In the genomic region with DNA sequence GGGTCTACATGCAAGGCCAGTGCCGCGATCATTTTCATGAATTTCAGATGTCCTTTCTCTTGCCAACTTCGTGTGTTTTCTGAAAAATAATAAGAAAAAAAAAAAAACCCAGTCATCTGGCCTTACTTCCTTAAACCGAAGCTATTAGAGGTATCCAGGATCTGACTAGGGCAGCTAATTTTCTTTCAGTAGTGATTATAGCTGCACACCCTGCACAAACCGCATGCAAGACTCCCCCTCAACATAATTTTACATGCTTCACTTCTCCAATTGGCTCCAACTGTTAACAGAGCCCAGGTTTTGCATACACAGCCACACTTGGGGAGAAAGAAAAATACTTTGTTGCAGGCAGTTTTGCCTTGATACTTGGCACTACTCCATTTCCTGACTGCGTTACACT, we compare ENCODE assay signal across 11 cellular contexts. TPM values are rescaled to one million over a fixed set of nuclear protein-coding genes. Genes with fewer than 3 reads are reported as not detected.
DNase-seq lines count a peak whose midpoint lies in the region; ATAC-seq, FAIRE-seq and TF ChIP-seq lines count a peak whose summit lies in the region.
"Had no signal": no experiment of that assay in that cellular context is flagged by ENCODE, and none has a peak within 500 bp of the region (broad histone marks: within the 10 kb centered on the region; RNA-seq: fewer than 3 reads in every experiment).

No MANE protein-coding gene starts in this region.

- H3K4me1 ChIP-seq in colonic mucosa, result no peaks in the 10 kb centered on the region
- no peaks in the 10 kb centered on the region; a peak in 1 of 4 replicates for H3K4me1 ChIP-seq in SK-N-SH (ENCODE audit: control insufficient read depth in 1 of 2, insufficient read depth in 2 of 2, low read depth in 1 of 2, low read length in 1 of 2)
- H3K4me1 ChIP-seq: stomach had no signal

- H3K79me2 ChIP-seq in SK-N-SH (ENCODE audit: insufficient read depth), result no peaks in the 10 kb centered on the region

- H3K9me2 ChIP-seq in SK-N-SH, result no peaks in the 10 kb centered on the region

- H3K9me3 ChIP-seq in colonic mucosa (no peaks in the 10 kb centered on the region), SK-N-SH (no peaks in the 10 kb centered on the region)
- H3K9me3 ChIP-seq: stomach had no signal

- H2AFZ ChIP-seq in SK-N-SH (ENCODE audit: low read depth), result no peak overlapping the region

- H3K36me3 ChIP-seq in colonic mucosa, result no peaks in the 10 kb centered on the region
- H3K36me3 ChIP-seq in SK-N-SH (replicated peaks in 1 of 2; ENCODE audit: control insufficient read depth in 1 of 2, insufficient read depth in 2 of 2, low read length in 1 of 2), result no peaks in the 10 kb centered on the region
- H3K36me3 ChIP-seq: stomach had no signal

- 11% methylated on average over 6 of the region's 6 CpGs for WGBS in SK-N-SH (ENCODE audit: low lambda C conversion rate)

- TF ChIP-seq RAD21 in SK-N-SH (IDR thresholded peaks at IDR 0.05; ENCODE audit: low read length), result no peak

- no peak for TF ChIP-seq EP300 in SK-N-SH (IDR thresholded peaks at IDR 0.05; ENCODE audit: borderline replicate concordance in 1 of 2, low read depth in 1 of 2, low read length in 1 of 2)

- H3K4me3 ChIP-seq in colonic mucosa (no peak overlapping the region), SK-N-SH (ENCODE audit: low read depth in 2 of 2, low read length in 1 of 2) (0 out of 4 replicates have a peak overlapping the region, but pooled peaks of 1 of the 2 experiments have one; percentile 2)
- H3K4me3 ChIP-seq: stomach had no signal

- no peaks in the 10 kb centered on the region for H4K20me1 ChIP-seq in SK-N-SH (ENCODE audit: insufficient read depth)

- no peak overlapping the region for H3K4me2 ChIP-seq in SK-N-SH

- FAIRE-seq in GM12892 (lab: Jason Lieb, UNC), result peak; percentile 95

- TF ChIP-seq POLR2A in GM12892 (IDR thresholded peaks at IDR 0.05; ENCODE audit: low read depth, low read length), result no peak

- H3F3A ChIP-seq in SK-N-SH (replicated peaks; ENCODE audit: insufficient read depth), result peaks cover 4% of the 10 kb centered on the region

- POLR2A ChIA-PET in SK-N-SH (lab: Yijun Ruan, JAX), result no interaction called here

- in situ Hi-C loops in GM13977 (cut with MboI; ENCODE audit: low pct_unique_long_range_greater_than_20kb, low sequenced_read_pairs, unreplicated experiment), result no loop called here

- peak; percentile 59 for ATAC-seq in GM21529 (IDR thresholded peaks at IDR 0.05; ENCODE audit: unreplicated experiment)
- peak; percentile 55 for ATAC-seq in HG03520 (IDR thresholded peaks at IDR 0.05; ENCODE audit: unreplicated experiment)
- peak; percentile 36 for ATAC-seq in esophagus mucosa

- H3K27ac ChIP-seq in colonic mucosa (no peak overlapping the region), SK-N-SH (ENCODE audit: low read depth in 2 of 2, low read length in 1 of 2) (no peak overlapping the region)
- H3K27ac ChIP-seq: stomach had no signal

- H3K9ac ChIP-seq in colonic mucosa (ENCODE audit: low read depth in 2 of 2, low read length in 2 of 2) (no peak overlapping the region), SK-N-SH (no peak overlapping the region)

- intact Hi-C loops in colonic mucosa (cut with DNase I), result no loop called here

- CTCF ChIA-PET in SK-N-SH (lab: Yijun Ruan, JAX), result interaction anchor here (1.4 kb wide), 1 partner anchor 17 kb away, joined by 3 read pairs; no protein-coding TSS in a partner anchor

- no peak for DNase-seq in GM12892 (ENCODE audit: insufficient read length)
- no peak for DNase-seq in GM13977 (ENCODE audit: low spot score)
- no peak for DNase-seq in colonic mucosa
- no peak for DNase-seq in SK-N-SH
- no peak for DNase-seq in NCI-H1092 treated with DMSO at 0.1 percent for 48 hours (lab: John Stamatoyannopoulos, UW)
- DNase-seq: activated CD4-positive, alpha-beta T cell treated with anti-CD3 and anti-CD28 coated beads for 1 hour; stomach had no signal

- H3K27me3 ChIP-seq in colonic mucosa, result no peaks in the 10 kb centered on the region
- H3K27me3 ChIP-seq in SK-N-SH (ENCODE audit: insufficient read depth), result no peaks in the 10 kb centered on the region
- H3K27me3 ChIP-seq: stomach had no signal

- TF ChIP-seq CTCF in GM13977 (IDR thresholded peaks at IDR 0.05; ENCODE audit: extremely low read depth, insufficient read depth, missing control alignments) (no peak), colonic mucosa (IDR thresholded peaks at IDR 0.05) (no peak), SK-N-SH (IDR thresholded peaks at IDR 0.05) (no peak)

TF ChIP-seq in SK-N-SH, 30 proteins besides CTCF, POLR2A, EP300 and RAD21:
- TF ChIP-seq TEAD4 (IDR thresholded peaks at IDR 0.05; ENCODE audit: borderline replicate concordance, insufficient read depth), result no peak
- TF ChIP-seq YY1 (IDR thresholded peaks at IDR 0.05; ENCODE audit: low read depth), result no peak
- TF ChIP-seq FOXM1 (IDR thresholded peaks at IDR 0.05; ENCODE audit: low read depth), result no peak
- no peak for TF ChIP-seq NRF1 (IDR thresholded peaks at IDR 0.05; ENCODE audit: low read depth, low read length)
- no peak for TF ChIP-seq FOSL2 (IDR thresholded peaks at IDR 0.05; ENCODE audit: borderline replicate concordance, low read depth)
- TF ChIP-seq RXRA (IDR thresholded peaks at IDR 0.05; ENCODE audit: borderline replicate concordance, low read depth), result no peak
- TF ChIP-seq NFIC (IDR thresholded peaks at IDR 0.05; ENCODE audit: borderline replicate concordance), result no peak

RNA-seq across cellular contexts. Expression of a gene that starts 11.8 kb away (rescaled TPM):
- polyA plus RNA-seq in GM12892 (2012; ENCODE audit: missing spikeins), result 0.89 TPM
- total RNA-seq in esophagus mucosa, result 2.8 TPM
- total RNA-seq in colonic mucosa, result 10 to 100 TPM; 15.3 to 49.4 TPM
- not detected in 2 replicates for polyA plus RNA-seq in SK-N-SH (2012; rRNA removed)
- polyA plus RNA-seq in SK-N-SH (2012; cell fraction: cytosol; rRNA removed), result not detected in 2 replicates
- polyA plus RNA-seq in SK-N-SH (2012; cell fraction: nucleus; rRNA removed), result not detected in 2 replicates
- polyA plus RNA-seq: neural cell had no signal
